In the genomic region with DNA sequence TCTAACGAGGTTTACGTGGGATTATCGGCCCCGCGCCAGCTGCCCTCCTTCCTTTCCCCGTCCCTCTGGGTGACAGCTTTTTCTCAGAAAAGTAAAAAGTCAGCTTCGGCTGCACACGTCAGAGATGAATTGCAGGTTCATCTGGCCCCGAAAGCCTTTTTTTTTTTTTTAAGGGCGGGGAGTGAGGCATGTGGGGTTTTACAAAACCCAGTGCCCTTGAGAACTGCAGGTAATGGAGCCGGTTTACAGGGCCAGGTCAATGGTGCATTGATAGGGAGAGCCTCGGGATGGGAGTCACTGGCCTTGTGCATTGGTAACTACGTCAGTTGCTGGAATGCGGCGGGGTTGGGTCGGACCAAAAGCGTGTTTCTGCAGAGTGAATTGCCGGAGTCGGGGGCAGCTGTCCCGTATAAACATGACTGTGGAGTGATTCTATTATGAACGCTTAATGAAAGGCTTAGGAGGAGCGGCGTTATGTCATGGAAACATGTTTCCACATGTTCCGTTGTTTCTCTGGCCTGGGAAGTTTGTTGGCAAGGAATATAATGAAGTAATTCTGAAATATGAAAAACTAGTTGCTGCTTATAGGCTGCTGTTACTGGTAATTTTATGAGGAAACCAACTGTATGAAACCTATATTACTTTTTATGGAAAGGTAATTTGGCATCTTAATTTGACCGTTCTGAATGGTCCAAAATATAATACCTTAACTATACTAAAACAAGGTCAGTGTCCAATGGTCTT, we compare ENCODE assay signal across 8 cellular contexts. TPM values are rescaled to one million over a fixed set of nuclear protein-coding genes. Genes with fewer than 3 reads are reported as not detected.
DNase-seq lines count a peak whose midpoint lies in the region; ATAC-seq and TF ChIP-seq lines count a peak whose summit lies in the region.

No MANE protein-coding gene starts in this region.

- H3K27ac Mint-ChIP-seq in endothelial cell (ENCODE audit: unreplicated experiment) (no peak overlapping the region), memory B cell (peak overlapping the region; percentile 52)

- H3K27ac ChIP-seq in C4-2B (peak overlapping the region; percentile 75), thoracic aorta (peak overlapping the region; percentile 64 to 87)

- no peaks in the 10 kb centered on the region for H3K27me3 ChIP-seq in thoracic aorta (replicated peaks; ENCODE audit: insufficient read depth)

- peaks cover 6% of the 10 kb centered on the region for H3K4me1 Mint-ChIP-seq in endothelial cell (ENCODE audit: unreplicated experiment)
- H3K4me1 Mint-ChIP-seq in memory B cell: peaks cover 10% of the 10 kb centered on the region

- H3K4me1 ChIP-seq in thoracic aorta (ENCODE audit: control insufficient read depth in 1 of 2, low read depth in 2 of 2): peaks cover 0 to 10% of the 10 kb centered on the region in 2 donors

- H3K36me3 ChIP-seq in thoracic aorta: no peaks in the 10 kb centered on the region

- H3K4me3 ChIP-seq in thoracic aorta: peak overlapping the region; percentile 83

- H3K9me3 ChIP-seq in thoracic aorta: no peaks in the 10 kb centered on the region

- DNase-seq in HT-29 (ENCODE audit: low spot score) (peak; percentile 66), endothelial cell (ENCODE audit: low spot score) (peak; percentile 29), memory B cell (ENCODE audit: low spot score in 2 of 2) (no peak), thoracic aorta (ENCODE audit: low spot score) (peak; percentile 45)

- H3K36me3 Mint-ChIP-seq in endothelial cell (ENCODE audit: low read depth, unreplicated experiment) (no peaks in the 10 kb centered on the region), memory B cell (peaks cover 2% of the 10 kb centered on the region)

- H3K27me3 Mint-ChIP-seq in endothelial cell (ENCODE audit: unreplicated experiment) (peaks cover 3% of the 10 kb centered on the region), memory B cell (peaks cover 15% of the 10 kb centered on the region)

- ATAC-seq in GM18867 (IDR thresholded peaks at IDR 0.05; ENCODE audit: unreplicated experiment) (peak; percentile 11), SK-N-SH treated with all-trans-retinoic acid at 6 μM for 48 hours (peak; percentile 44), memory B cell (ENCODE audit: low read depth) (peak; percentile 29), thoracic aorta (ENCODE audit: insufficient number of reproducible peaks, low FRiP score, low read depth) (peak; percentile 27), HG03095 (IDR thresholded peaks at IDR 0.05; ENCODE audit: unreplicated experiment) (no peak)

- no peaks in the 10 kb centered on the region for H3K9me3 Mint-ChIP-seq in endothelial cell (ENCODE audit: unreplicated experiment)
- no peaks in the 10 kb centered on the region for H3K9me3 Mint-ChIP-seq in memory B cell

- H3K4me3 Mint-ChIP-seq in endothelial cell (ENCODE audit: unreplicated experiment): peak overlapping the region; percentile 97
- peak overlapping the region; percentile 92 for H3K4me3 Mint-ChIP-seq in memory B cell

- no peak for TF ChIP-seq CTCF in C4-2B (conservative IDR thresholded peaks at IDR 0.05)
- no peak for TF ChIP-seq CTCF in endothelial cell (IDR thresholded peaks at IDR 0.05; ENCODE audit: unreplicated experiment)
- no peak for TF ChIP-seq CTCF in thoracic aorta (IDR thresholded peaks at IDR 0.05)

TF ChIP-seq in SK-N-SH treated with all-trans-retinoic acid at 6 μM for 48 hours, 23 proteins besides CTCF, POLR2A, EP300 and RAD21 (continues in another document):
- TF ChIP-seq CSRNP3 (CRISPR knock-in tag; IDR thresholded peaks at IDR 0.05) (no peak), ISL1 (CRISPR knock-in tag; IDR thresholded peaks at IDR 0.05) (no peak), CREB5 (CRISPR knock-in tag; IDR thresholded peaks at IDR 0.05; ENCODE audit: low read depth) (no peak), CSDC2 (CRISPR knock-in tag; IDR thresholded peaks at IDR 0.05) (no peak), ESRRG (CRISPR knock-in tag; IDR thresholded peaks at IDR 0.05) (no peak), ZC3H10 (CRISPR knock-in tag; IDR thresholded peaks at IDR 0.05) (no peak), ZNF70 (CRISPR knock-in tag; IDR thresholded peaks at IDR 0.05) (no peak), ZFP30 (CRISPR knock-in tag; IDR thresholded peaks at IDR 0.05) (no peak), TCF4 (CRISPR knock-in tag; IDR thresholded peaks at IDR 0.05; ENCODE audit: borderline replicate concordance) (no peak), ZFP3 (CRISPR knock-in tag; IDR thresholded peaks at IDR 0.05) (no peak), PATZ1 (CRISPR knock-in tag; IDR thresholded peaks at IDR 0.05; ENCODE audit: borderline replicate concordance) (no peak), GLIS3 (CRISPR knock-in tag; IDR thresholded peaks at IDR 0.05) (no peak), ZNF565 (CRISPR knock-in tag; conservative IDR thresholded peaks at IDR 0.05; ENCODE audit: low read depth) (no peak), OSR1 (CRISPR knock-in tag; IDR thresholded peaks at IDR 0.05) (no peak)
- TF ChIP-seq, protein P1, sequence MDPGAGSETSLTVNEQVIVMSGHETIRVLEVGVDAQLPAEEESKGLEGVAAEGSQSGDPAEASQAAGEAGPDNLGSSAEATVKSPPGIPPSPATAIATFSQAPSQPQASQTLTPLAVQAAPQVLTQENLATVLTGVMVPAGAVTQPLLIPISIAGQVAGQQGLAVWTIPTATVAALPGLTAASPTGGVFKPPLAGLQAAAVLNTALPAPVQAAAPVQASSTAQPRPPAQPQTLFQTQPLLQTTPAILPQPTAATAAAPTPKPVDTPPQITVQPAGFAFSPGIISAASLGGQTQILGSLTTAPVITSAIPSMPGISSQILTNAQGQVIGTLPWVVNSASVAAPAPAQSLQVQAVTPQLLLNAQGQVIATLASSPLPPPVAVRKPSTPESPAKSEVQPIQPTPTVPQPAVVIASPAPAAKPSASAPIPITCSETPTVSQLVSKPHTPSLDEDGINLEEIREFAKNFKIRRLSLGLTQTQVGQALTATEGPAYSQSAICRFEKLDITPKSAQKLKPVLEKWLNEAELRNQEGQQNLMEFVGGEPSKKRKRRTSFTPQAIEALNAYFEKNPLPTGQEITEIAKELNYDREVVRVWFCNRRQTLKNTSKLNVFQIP (CRISPR knock-in tag; IDR thresholded peaks at IDR 0.05; ENCODE audit: borderline replicate concordance, low read depth): no peak

RNA-seq across cellular contexts. Expression of gene HSPA4L, which starts 1.1 kb away (rescaled TPM):
- 7.7 and 8.1 TPM in 2 replicates for total RNA-seq in HT-29 (2014; rRNA removed; shearing (Covaris generic))
- total RNA-seq in endothelial cell (ENCODE audit: unreplicated experiment) (1.6 TPM), thoracic aorta (10 to 100 TPM in 1 of 2 donors, 1 to 10 TPM in 1; 5.8 to 15.9 TPM)

RNA-seq across cellular contexts. Expression of gene SLC25A31, which starts 53.0 kb away (rescaled TPM):
- total RNA-seq in HT-29 (2014; rRNA removed; shearing (Covaris generic)): not detected in 2 replicates
- not detected for total RNA-seq in endothelial cell (ENCODE audit: unreplicated experiment)
- not detected for total RNA-seq in thoracic aorta

Comparison
In these comparisons a context has a peak if more than half of its experiments do, and no peak if none do; other contexts are left out.
1. DNase-seq: peak in HT-29 (single experiment), endothelial cell (single experiment) and thoracic aorta (single experiment); none in memory B cell (0 of 2).